ENCODE assay signal across 15 cellular contexts in genomic region chr9:93326056-93326455, GRCh38.
DNase-seq lines count a peak whose midpoint lies in the region; ATAC-seq, FAIRE-seq and TF ChIP-seq lines count a peak whose summit lies in the region.
"Had no signal": no experiment of that assay in that cellular context is flagged by ENCODE, and none has a peak within 500 bp of the region (broad histone marks: within the 10 kb centered on the region; RNA-seq: fewer than 3 reads in every experiment).

No MANE protein-coding gene starts in this region.

- FAIRE-seq in bronchial epithelial cell (lab: Jason Lieb, UNC) = no peak

- peak; percentile 17 for ATAC-seq in mucosa of descending colon
- ATAC-seq in GM18511 (IDR thresholded peaks at IDR 0.05; ENCODE audit: unreplicated experiment) = no peak
- ATAC-seq: SK-N-SH treated with all-trans-retinoic acid at 6 μM for 48 hours had no signal

- H3K9me3 ChIP-seq in mucosa of descending colon = no peaks in the 10 kb centered on the region
- H3K9me3 ChIP-seq: BLaER1 had no signal

- H3K27me3 ChIP-seq in H7 (ENCODE audit: control insufficient read depth, insufficient read depth, low read length) = no peaks in the 10 kb centered on the region
- no peaks in the 10 kb centered on the region for H3K27me3 ChIP-seq in bronchial epithelial cell (ENCODE audit: control insufficient read depth, insufficient read depth, low read length)
- H3K27me3 ChIP-seq: BLaER1 had no signal

- intact Hi-C loops in mucosa of descending colon (cut with DNase I, micrococcal nuclease) = no loop called here

- DNase-seq in AG08396 (ENCODE audit: low spot score) (peak; percentile 45), H7 (peak; percentile 58), bronchial epithelial cell (ENCODE audit: low read depth) (peak; percentile 33), mucosa of descending colon (no peak), DMS153 treated with DMSO at 0.1 percent for 48 hours (lab: John Stamatoyannopoulos, UW; ENCODE audit: unreplicated experiment) (no peak), GM03348 (ENCODE audit: low spot score) (no peak)
- DNase-seq: CD8-positive, alpha-beta memory T cell; H9; Kasumi-1; NCI-H1417; NCI-H2029; NCI-H524 treated with DMSO at 0.1 percent for 48 hours had no signal

- no peak for TF ChIP-seq CTCF in bronchial epithelial cell (IDR thresholded peaks at IDR 0.05; ENCODE audit: insufficient read depth, low read length, severe bottlenecking)
- TF ChIP-seq CTCF in mucosa of descending colon (IDR thresholded peaks at IDR 0.05) = no peak

- H3K4me1 ChIP-seq in mucosa of descending colon (ENCODE audit: low read depth) = peaks cover 11% of the 10 kb centered on the region

- no peaks in the 10 kb centered on the region for H3K36me3 ChIP-seq in H7 (replicated peaks; ENCODE audit: control insufficient read depth, insufficient read depth, low read length)
- H3K36me3 ChIP-seq in bronchial epithelial cell (ENCODE audit: control insufficient read depth, insufficient read depth, low read length) = no peaks in the 10 kb centered on the region
- H3K36me3 ChIP-seq in mucosa of descending colon (ENCODE audit: low read depth) = no peaks in the 10 kb centered on the region

- H3K4me3 ChIP-seq in H7 (ENCODE audit: insufficient read depth, low read depth, low read length) (no peak overlapping the region), bronchial epithelial cell (ENCODE audit: low read depth, low read length) (no peak overlapping the region), mucosa of descending colon (no peak overlapping the region)
- H3K4me3 ChIP-seq: BLaER1 had no signal

Comparison
In these comparisons a context has a peak if more than half of its experiments do, and no peak if none do; other contexts are left out.
1. DNase-seq: peak in AG08396 (single experiment), H7 (single experiment) and bronchial epithelial cell (single experiment); none in mucosa of descending colon (0 of 3), DMS153 treated with DMSO at 0.1 percent for 48 hours (single experiment) and GM03348 (single experiment).